Comparison of ENCODE assay signal across 1 cellular context in genomic region chr10:17029581-17030271, GRCh38.
TF ChIP-seq lines count a peak whose summit lies in the region.

No MANE protein-coding gene starts in this region.

TF ChIP-seq in K562, 482 proteins besides CTCF, POLR2A, EP300 and RAD21 (continued from another document and continues in another):
- TF ChIP-seq BCLAF1 (IDR thresholded peaks at IDR 0.05; ENCODE audit: borderline replicate concordance in 1 of 2, control insufficient read depth in 1 of 2, low read depth in 2 of 2, low read length in 1 of 2) = no peak
- no peak for TF ChIP-seq ZNF224 (CRISPR knock-in tag; IDR thresholded peaks at IDR 0.05)
- TF ChIP-seq L3MBTL2 (IDR thresholded peaks at IDR 0.05) = no peak
- no peak for TF ChIP-seq XRCC4 (IDR thresholded peaks at IDR 0.05; ENCODE audit: extremely low read depth, insufficient read depth, insufficient read length)
- TF ChIP-seq ZBTB8A (IDR thresholded peaks at IDR 0.05; ENCODE audit: partially characterized antibody) = no peak
- TF ChIP-seq RNF219 (CRISPR knock-in tag; IDR thresholded peaks at IDR 0.05) = no peak
- TF ChIP-seq E4F1 (CRISPR knock-in tag; IDR thresholded peaks at IDR 0.05; ENCODE audit: borderline replicate concordance) = no peak
- no peak for TF ChIP-seq ZNF512 (tag; IDR thresholded peaks at IDR 0.05)
- TF ChIP-seq BRF1 (IDR thresholded peaks at IDR 0.05; ENCODE audit: borderline replicate concordance, extremely low read depth, insufficient read length) = no peak
- TF ChIP-seq TAF7 (tag; IDR thresholded peaks at IDR 0.05) = no peak
- no peak for TF ChIP-seq CEBPZ (IDR thresholded peaks at IDR 0.05; ENCODE audit: borderline replicate concordance, low read depth, low read length)
- TF ChIP-seq CBX2 (IDR thresholded peaks at IDR 0.05; ENCODE audit: insufficient read depth, low read length, poor library complexity, severe bottlenecking) = no peak
- peak; percentile 6; the same call in 1 of the 2 replicates for TF ChIP-seq NFATC3 (IDR thresholded peaks at IDR 0.05)
- no peak for TF ChIP-seq SLC30A9 (CRISPR knock-in tag; IDR thresholded peaks at IDR 0.05)
- TF ChIP-seq ZKSCAN1 (IDR thresholded peaks at IDR 0.05; ENCODE audit: low read depth, low read length) = no peak
- TF ChIP-seq TCF15 (CRISPR knock-in tag; IDR thresholded peaks at IDR 0.05) = no peak
- TF ChIP-seq PRDM10 (IDR thresholded peaks at IDR 0.05; ENCODE audit: partially characterized antibody) = no peak
- TF ChIP-seq ZNF592 (IDR thresholded peaks at IDR 0.05) = peak; percentile 67
- no peak for TF ChIP-seq CREBBP (IDR thresholded peaks at IDR 0.05; ENCODE audit: low read depth, low read length)
- no peak for TF ChIP-seq ZC3H8 (IDR thresholded peaks at IDR 0.05)
- no peak for TF ChIP-seq GABPB2 (CRISPR knock-in tag; conservative IDR thresholded peaks at IDR 0.05)
- TF ChIP-seq MAFK (IDR thresholded peaks at IDR 0.05; ENCODE audit: low read length) = no peak; the same call in 1 of the 2 replicates
- TF ChIP-seq THRA (IDR thresholded peaks at IDR 0.05) = no peak
- no peak for TF ChIP-seq HOXB6 (CRISPR knock-in tag; IDR thresholded peaks at IDR 0.05; ENCODE audit: borderline replicate concordance)
- no peak for TF ChIP-seq ZFPM2 (CRISPR knock-in tag; IDR thresholded peaks at IDR 0.05)
- TF ChIP-seq BRD4 (IDR thresholded peaks at IDR 0.05) = no peak
- no peak for TF ChIP-seq HDAC8 (tag; IDR thresholded peaks at IDR 0.05)
- TF ChIP-seq ELF1 (tag; IDR thresholded peaks at IDR 0.05) = peak; percentile 77
- peak; percentile 67; the same call in 1 of the 2 replicates for TF ChIP-seq FOXJ2 (tag; IDR thresholded peaks at IDR 0.05)
- no peak for TF ChIP-seq EHMT2 (IDR thresholded peaks at IDR 0.05)
